In the genomic region with DNA sequence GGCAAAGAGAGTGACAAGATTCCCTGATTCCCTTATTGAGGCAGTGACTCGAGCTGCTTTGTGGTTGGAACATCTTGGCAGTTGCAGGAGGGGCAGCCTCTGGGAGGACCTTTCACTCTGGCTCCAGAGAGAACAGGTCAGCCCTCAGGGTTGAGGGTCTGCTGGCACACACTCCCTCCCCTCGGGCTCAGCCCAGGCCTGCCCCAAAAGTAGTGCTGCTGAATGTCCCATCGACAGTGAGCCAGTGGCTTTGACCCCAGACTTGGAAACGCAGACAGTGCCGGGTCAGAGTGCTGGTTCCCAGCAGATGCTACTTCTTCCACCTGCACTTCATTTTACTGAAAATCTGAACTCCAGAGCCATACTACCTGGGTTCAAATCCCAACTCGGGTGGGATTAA, we compare ENCODE assay signal across 23 cellular contexts. TPM values are rescaled to one million over a fixed set of nuclear protein-coding genes. Genes with fewer than 3 reads are reported as not detected.
"Had no signal": no experiment of that assay in that cellular context is flagged by ENCODE, and none has a peak within 500 bp of the region (broad histone marks: within the 10 kb centered on the region; RNA-seq: fewer than 3 reads in every experiment).

No MANE protein-coding gene starts in this region.

- H3K4me3 Mint-ChIP-seq: activated CD4-positive, alpha-beta T cell treated with anti-CD3 and anti-CD28 coated beads, Interleukin-2, amount 10 ng/mL, durations not matched to agents 24 days and 14 days; activated T-helper 1 cell treated with anti-CD3 and anti-CD28 coated beads, Interleukin-12 subunit alpha, Interleukin-12 subunit beta, Interleukin-2, Interleukin-4 antibody, amounts not matched to agents 30 ng/mL and 10 ng/mL and 1 ng/mL, durations not matched to agents 14 hours and 24 hours and 36 hours; stimulated activated naive CD8-positive, alpha-beta T cell treated with anti-CD3 and anti-CD28 coated beads, Interleukin-15, Interleukin-2, amounts not matched to agents 100 ng/mL and 50 ng/mL, for 24 hours; T-cell had no signal

- ATAC-seq: activated naive CD4-positive, alpha-beta T cell treated with anti-CD3 and anti-CD28 coated beads, Interleukin-2, amount 50 U/mL, for 72 hours; foreskin keratinocyte; SK-N-SH treated with all-trans-retinoic acid at 6 μM for 48 hours; T-cell had no signal

- H3K27ac Mint-ChIP-seq: activated CD4-positive, alpha-beta T cell treated with anti-CD3 and anti-CD28 coated beads, Interleukin-2, amount 10 ng/mL, durations not matched to agents 24 days and 14 days; activated naive CD4-positive, alpha-beta T cell treated with anti-CD3 and anti-CD28 coated beads, Interleukin-2, amount 50 U/mL, for 72 hours; activated T-helper 1 cell treated with anti-CD3 and anti-CD28 coated beads, Interleukin-12 subunit alpha, Interleukin-12 subunit beta, Interleukin-2, Interleukin-4 antibody, amounts not matched to agents 30 ng/mL and 10 ng/mL and 1 ng/mL, durations not matched to agents 14 hours and 24 hours and 36 hours; naive B cell; stimulated activated naive CD8-positive, alpha-beta T cell treated with anti-CD3 and anti-CD28 coated beads, Interleukin-15, Interleukin-2, amounts not matched to agents 100 ng/mL and 50 ng/mL, for 24 hours; T-cell had no signal

- H3K36me3 Mint-ChIP-seq: activated naive CD4-positive, alpha-beta T cell treated with anti-CD3 and anti-CD28 coated beads, Interleukin-2, amount 50 U/mL, for 72 hours; naive B cell; T-cell had no signal

- H3K9me3 Mint-ChIP-seq: activated CD4-positive, alpha-beta T cell treated with anti-CD3 and anti-CD28 coated beads, Interleukin-2, amount 10 ng/mL, durations not matched to agents 24 days and 14 days; activated naive CD4-positive, alpha-beta T cell treated with anti-CD3 and anti-CD28 coated beads, Interleukin-2, amount 50 U/mL, for 72 hours; activated T-helper 1 cell treated with anti-CD3 and anti-CD28 coated beads, Interleukin-12 subunit alpha, Interleukin-12 subunit beta, Interleukin-2, Interleukin-4 antibody, amounts not matched to agents 30 ng/mL and 10 ng/mL and 1 ng/mL, durations not matched to agents 14 hours and 24 hours and 36 hours; naive B cell; stimulated activated naive CD8-positive, alpha-beta T cell treated with anti-CD3 and anti-CD28 coated beads, Interleukin-15, Interleukin-2, amounts not matched to agents 100 ng/mL and 50 ng/mL, for 24 hours; T-cell had no signal

- DNase-seq: activated CD4-positive, alpha-beta T cell treated with anti-CD3 and anti-CD28 coated beads, Interleukin-2, amount 10 ng/mL, durations not matched to agents 24 days and 14 days; activated gamma-delta T cell treated with Interleukin-2 at 50 U/mL for 16 hours; activated T-cell treated with anti-CD3 and anti-CD28 coated beads for 4 hours; amniotic stem cell; foreskin keratinocyte; hippocampal formation; left ventricle myocardium inferior; mammary epithelial cell; naive B cell; SIG-M5; sigmoid colon; stimulated activated CD4-positive, alpha-beta T cell treated with anti-CD3 and anti-CD28 coated beads, Interleukin-1b, Interleukin-23, amount 100 ng/mL, for 48 hours; T-helper 9 cell; trophoblast cell had no signal

- H3K4me1 Mint-ChIP-seq: activated CD4-positive, alpha-beta T cell treated with anti-CD3 and anti-CD28 coated beads, Interleukin-2, amount 10 ng/mL, durations not matched to agents 24 days and 14 days; T-cell had no signal

RNA-seq across cellular contexts. Expression of gene ATP2B2, which starts 25.6 kb away (rescaled TPM):
- total RNA-seq: activated CD4-positive, alpha-beta T cell treated with anti-CD3 and anti-CD28 coated beads, Interleukin-2, amount 10 ng/mL, durations not matched to agents 24 days and 14 days; activated naive CD4-positive, alpha-beta T cell treated with anti-CD3 and anti-CD28 coated beads, Interleukin-2, amount 50 U/mL, for 72 hours; activated T-helper 1 cell treated with anti-CD3 and anti-CD28 coated beads, Interleukin-12 subunit alpha, Interleukin-12 subunit beta, Interleukin-2, Interleukin-4 antibody, amounts not matched to agents 30 ng/mL and 10 ng/mL and 1 ng/mL, durations not matched to agents 14 hours and 24 hours and 36 hours; dermis microvascular lymphatic vessel endothelial cell; fibroblast of lung; foreskin keratinocyte; left ventricle myocardium inferior; mammary epithelial cell; mononuclear cell; T-cell had no signal
- polyA plus RNA-seq: fibroblast of lung, foreskin keratinocyte, keratinocyte, mammary epithelial cell had no signal
